20 cellular contexts compared by ENCODE assay signal in genomic region chr11:103749158-103749557, GRCh38.
"Had no signal": no experiment of that assay in that cellular context is flagged by ENCODE, and none has a peak within 500 bp of the region (broad histone marks: within the 10 kb centered on the region; RNA-seq: fewer than 3 reads in every experiment).

No MANE protein-coding gene starts in this region.

- H3K27ac ChIP-seq: esophagus squamous epithelium, pancreas, thoracic aorta, upper lobe of left lung had no signal

- ATAC-seq: activated CD8-positive, alpha-beta memory T cell treated with anti-CD3 and anti-CD28 coated beads, Interleukin-2, amount 10 ng/mL, durations not matched to agents 7 days and 5 days; naive thymus-derived CD8-positive, alpha-beta T cell; pancreas; sciatic nerve; stimulated activated memory B cell treated with anti-CD40 and anti-IgM and Interleukin-4, amounts not matched to agents 10 μg/mL and 1 μg/mL and 100 μg/mL, for 72 hours had no signal

- H3K36me3 ChIP-seq: esophagus squamous epithelium, pancreas, thoracic aorta, upper lobe of left lung had no signal

- H3K4me3 ChIP-seq: esophagus squamous epithelium, pancreas, thoracic aorta, upper lobe of left lung had no signal

- FAIRE-seq: endothelial cell of umbilical vein, pancreas had no signal

- H3K4me1 ChIP-seq: esophagus squamous epithelium, pancreas, upper lobe of left lung had no signal

- H3K27me3 ChIP-seq: esophagus squamous epithelium, pancreas, upper lobe of left lung had no signal

- DNase-seq: activated B cell treated with CpG ODN at 0.5 μM for 24 hours; activated CD4-positive, alpha-beta memory T cell treated with anti-CD3 and anti-CD28 coated beads, Interleukin-2, amount 10 ng/mL, durations not matched to agents 7 days and 5 days; activated CD4-positive, alpha-beta T cell treated with anti-CD3 and anti-CD28 coated beads for 4 hours; activated CD8-positive, alpha-beta memory T cell treated with anti-CD3 and anti-CD28 coated beads, Interleukin-2, amount 10 ng/mL, durations not matched to agents 7 days and 5 days; amygdala; cerebellar nuclear complex; effector CD8-positive, alpha-beta T cell; esophagus squamous epithelium; hypothalamus; kidney glomerular epithelial cell; mesendoderm; naive thymus-derived CD8-positive, alpha-beta T cell; pancreas; stimulated activated CD4-positive, alpha-beta T cell treated with anti-CD3 and anti-CD28 coated beads, Interleukin-4, amount 100 ng/mL, for 24 hours; SW 1271; upper lobe of left lung had no signal

- H3K9me3 ChIP-seq: pancreas, upper lobe of left lung had no signal
